22 cellular contexts compared by ENCODE assay signal in the genomic region with DNA sequence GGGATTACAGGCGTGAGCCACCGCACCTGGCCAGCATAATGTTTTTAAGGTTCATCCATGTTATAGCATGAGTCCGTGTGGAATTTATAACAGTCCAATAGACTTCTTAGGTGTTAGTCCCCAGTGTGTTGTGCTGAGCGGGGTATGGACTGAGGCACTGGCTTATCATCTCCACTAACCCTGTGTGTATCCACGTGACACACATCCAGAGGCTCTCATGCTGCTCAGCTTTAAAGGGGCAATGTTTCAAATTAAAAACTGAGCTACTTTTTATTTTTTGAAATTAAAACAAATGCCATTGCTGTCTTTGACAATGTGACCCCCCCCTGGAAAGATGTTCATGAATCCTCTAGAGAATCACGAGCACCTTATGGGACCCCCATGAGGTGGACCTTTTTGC. TPM values are rescaled to one million over a fixed set of nuclear protein-coding genes. Genes with fewer than 3 reads are reported as not detected.
A peak's percentile ranks its signal among the peaks of the same experiment; 100 is the strongest.
DNase-seq lines count a peak whose midpoint lies in the region; ATAC-seq, FAIRE-seq and TF ChIP-seq lines count a peak whose summit lies in the region.
"Had no signal": no experiment of that assay in that cellular context is flagged by ENCODE, and none has a peak within 500 bp of the region (broad histone marks: within the 10 kb centered on the region; RNA-seq: fewer than 3 reads in every experiment).

No MANE protein-coding gene starts in this region.

- H3K27ac ChIP-seq in Karpas-422 (ENCODE audit: low read length): peak overlapping the region; percentile 91
- H3K27ac ChIP-seq in astrocyte (ENCODE audit: low read depth, low read length): peak overlapping the region; percentile 58
- no peak overlapping the region for H3K27ac ChIP-seq in WERI-Rb-1
- H3K27ac ChIP-seq: SK-N-MC had no signal

- H2AFZ ChIP-seq in Karpas-422 (ENCODE audit: low read length) (peak overlapping the region; percentile 77), astrocyte (ENCODE audit: low read depth, low read length) (no peak overlapping the region)

- H3K9me2 ChIP-seq in Karpas-422 (replicated peaks; ENCODE audit: insufficient read depth, low read length): no peaks in the 10 kb centered on the region

- intact Hi-C loops in CD14-positive monocyte (cut with micrococcal nuclease): no loop called here

- H3K9me3 Mint-ChIP-seq in CD14-positive monocyte: peaks cover 0 to 6% (median 0%) of the 10 kb centered on the region in 7 donors
- H3K9me3 Mint-ChIP-seq in astrocyte (ENCODE audit: unreplicated experiment): no peaks in the 10 kb centered on the region
- H3K9me3 Mint-ChIP-seq: GM23338 had no signal

- no peaks in the 10 kb centered on the region for H4K20me1 ChIP-seq in Karpas-422 (ENCODE audit: insufficient read depth, low read depth, low read length)
- no peaks in the 10 kb centered on the region for H4K20me1 ChIP-seq in astrocyte (ENCODE audit: insufficient read depth, low read length)

- H3K27me3 Mint-ChIP-seq in CD14-positive monocyte (ENCODE audit: low read depth in 3 of 3) (peaks cover 3% of the 10 kb centered on the region in 3 donors), astrocyte (ENCODE audit: low read depth, unreplicated experiment) (no peaks in the 10 kb centered on the region)
- H3K27me3 Mint-ChIP-seq: CD4-positive, alpha-beta memory T cell had no signal

- peaks cover 58% of the 10 kb centered on the region for H3K4me1 ChIP-seq in Karpas-422 (ENCODE audit: low read length)
- no peaks in the 10 kb centered on the region for H3K4me1 ChIP-seq in astrocyte (ENCODE audit: insufficient read depth, low read length)
- peaks cover 9% of the 10 kb centered on the region for H3K4me1 ChIP-seq in skeletal muscle satellite cell (ENCODE audit: control insufficient read depth, insufficient read depth, low read length)

- no peak for TF ChIP-seq CTCF in CD14-positive monocyte (IDR thresholded peaks at IDR 0.05)
- TF ChIP-seq CTCF in astrocyte (IDR thresholded peaks at IDR 0.05; ENCODE audit: insufficient read depth, low read depth, low read length): no peak
- no peak for TF ChIP-seq CTCF in WERI-Rb-1 (IDR thresholded peaks at IDR 0.05; ENCODE audit: low read depth, low read length)

- H3K36me3 ChIP-seq in Karpas-422 (ENCODE audit: insufficient read depth, low read length): no peaks in the 10 kb centered on the region
- H3K36me3 ChIP-seq in astrocyte (ENCODE audit: insufficient read depth, low read length): no peaks in the 10 kb centered on the region
- no peaks in the 10 kb centered on the region for H3K36me3 ChIP-seq in skeletal muscle satellite cell (ENCODE audit: insufficient read depth, low read length)
- H3K36me3 ChIP-seq in H7 (replicated peaks; ENCODE audit: control insufficient read depth, insufficient read depth, low read length): no peaks in the 10 kb centered on the region
- no peaks in the 10 kb centered on the region for H3K36me3 ChIP-seq in WERI-Rb-1

- DNase-seq in CD14-positive monocyte (ENCODE audit: low spot score) (no peak), Karpas-422 (peak; percentile 70), astrocyte (ENCODE audit: low read depth) (no peak), H7 (no peak), WERI-Rb-1 (no peak), NCI-H1694 (lab: John Stamatoyannopoulos, UW) (no peak)
- DNase-seq: Calu3; CD4-positive, alpha-beta memory T cell; DMS53; Kasumi-1; MM.1S; NCI-H1105; NCI-H187 treated with DMSO at 0.1 percent for 48 hours; NCI-H345; NCI-H526 treated with DMSO at 0.1 percent for 48 hours; NK-92 treated with Interleukin-12 subunit alpha and Interleukin-12 subunit beta, amount 100 ng/mL, for 24 hours; Right ventricle myocardium superior had no signal

- H3K4me1 Mint-ChIP-seq in CD14-positive monocyte (peaks cover 7% of the 10 kb centered on the region), astrocyte (ENCODE audit: low read depth, unreplicated experiment) (peaks cover 6% of the 10 kb centered on the region)
- H3K4me1 Mint-ChIP-seq: CD4-positive, alpha-beta memory T cell; GM23338 had no signal

- no peak for ATAC-seq in HG03159 (IDR thresholded peaks at IDR 0.05; ENCODE audit: unreplicated experiment)
- ATAC-seq: GM23338, HepG2 had no signal

- peak overlapping the region; percentile 51 for H3K4me2 ChIP-seq in Karpas-422 (ENCODE audit: low read depth, low read length, poor library complexity, severe bottlenecking)
- no peak overlapping the region for H3K4me2 ChIP-seq in astrocyte (ENCODE audit: low read length)
- no peak overlapping the region for H3K4me2 ChIP-seq in skeletal muscle satellite cell (ENCODE audit: low read length)
- H3K4me2 ChIP-seq: GM23338 had no signal

- no peak for FAIRE-seq in astrocyte (lab: Jason Lieb, UNC)
- FAIRE-seq: HepG2 had no signal

- no peaks in the 10 kb centered on the region for H3K9me3 ChIP-seq in Karpas-422 (ENCODE audit: low read length)
- H3K9me3 ChIP-seq in astrocyte (ENCODE audit: insufficient read depth, low read depth, low read length): no peaks in the 10 kb centered on the region
- no peaks in the 10 kb centered on the region for H3K9me3 ChIP-seq in skeletal muscle satellite cell (replicated peaks; ENCODE audit: low read length)
- H3K9me3 ChIP-seq in WERI-Rb-1 (ENCODE audit: severe bottlenecking): no peaks in the 10 kb centered on the region

- H3K79me2 ChIP-seq in Karpas-422 (ENCODE audit: low read length) (no peaks in the 10 kb centered on the region), astrocyte (ENCODE audit: insufficient read depth, low read length) (no peaks in the 10 kb centered on the region)

- H3K36me3 Mint-ChIP-seq in CD14-positive monocyte (no peaks in the 10 kb centered on the region), astrocyte (ENCODE audit: low read depth, unreplicated experiment) (no peaks in the 10 kb centered on the region)
- H3K36me3 Mint-ChIP-seq: CD4-positive, alpha-beta memory T cell had no signal

- H3K27ac Mint-ChIP-seq in CD14-positive monocyte (peak overlapping the region in 4 of 7 donors; percentile 66 to 83 (median 76)), astrocyte (ENCODE audit: unreplicated experiment) (no peak overlapping the region)
- H3K27ac Mint-ChIP-seq: CD4-positive, alpha-beta memory T cell; GM23338 had no signal

- H3K4me3 Mint-ChIP-seq in CD14-positive monocyte: no peak overlapping the region
- no peak overlapping the region for H3K4me3 Mint-ChIP-seq in astrocyte (ENCODE audit: unreplicated experiment)
- H3K4me3 Mint-ChIP-seq: CD4-positive, alpha-beta memory T cell; GM23338 had no signal

- H3K27me3 ChIP-seq in Karpas-422 (ENCODE audit: low read length): no peaks in the 10 kb centered on the region
- H3K27me3 ChIP-seq in astrocyte (ENCODE audit: insufficient read depth, low read length): no peaks in the 10 kb centered on the region
- H3K27me3 ChIP-seq in skeletal muscle satellite cell (ENCODE audit: control insufficient read depth, insufficient read depth, low read length): no peaks in the 10 kb centered on the region
- H3K27me3 ChIP-seq in H7 (ENCODE audit: control insufficient read depth, insufficient read depth, low read length): no peaks in the 10 kb centered on the region
- no peaks in the 10 kb centered on the region for H3K27me3 ChIP-seq in WERI-Rb-1 (ENCODE audit: insufficient read depth, low read depth, severe bottlenecking)

- no peak overlapping the region for H3K4me3 ChIP-seq in Karpas-422 (ENCODE audit: low read length)
- H3K4me3 ChIP-seq in astrocyte (ENCODE audit: insufficient read depth, low read depth, low read length): no peak overlapping the region
- H3K4me3 ChIP-seq in skeletal muscle satellite cell (ENCODE audit: low read length): no peak overlapping the region
- no peak overlapping the region for H3K4me3 ChIP-seq in H7 (ENCODE audit: insufficient read depth, low read depth, low read length)
- no peak overlapping the region for H3K4me3 ChIP-seq in WERI-Rb-1 (ENCODE audit: low read depth, low read length)
- H3K4me3 ChIP-seq: GM23338, SK-N-MC had no signal

- H3K9ac ChIP-seq in Karpas-422 (ENCODE audit: low read length): peak overlapping the region; percentile 51; the same call in 1 of the 2 replicates
- no peak overlapping the region for H3K9ac ChIP-seq in astrocyte (ENCODE audit: low read length)
- peak overlapping the region; percentile 34 for H3K9ac ChIP-seq in skeletal muscle satellite cell (ENCODE audit: low read depth, low read length)

RNA-seq across cellular contexts. Expression of gene TRERF1, which starts 54.3 kb away (rescaled TPM):
- 1 to 10 TPM in 1 of 2 donors, under 1 TPM in 1; 0.58 to 2.0 TPM for polyA plus RNA-seq in CD14-positive monocyte
- total RNA-seq in Karpas-422 (2014; rRNA removed; shearing (Covaris generic); ENCODE audit: low replicate concordance): 30.2 and 32.7 TPM in 2 replicates
- 7.7 and 8.6 TPM in 2 replicates for total RNA-seq in astrocyte
- total RNA-seq in skeletal muscle satellite cell (2012; rRNA removed): 3.5 and 4.6 TPM in 2 replicates
- total RNA-seq in H7 (2014; rRNA removed; shearing (Covaris generic)): 9.7 and 13.8 TPM in 2 replicates
- polyA plus RNA-seq: HepG2 had no signal

RNA-seq across cellular contexts. Expression of gene UBR2, which starts 57.8 kb away (rescaled TPM):
- polyA plus RNA-seq in CD14-positive monocyte: 10 to 100 TPM in 1 of 2 donors, 1 to 10 TPM in 1; 9.0 to 12.8 TPM
- total RNA-seq in Karpas-422 (2014; rRNA removed; shearing (Covaris generic); ENCODE audit: low replicate concordance): 22.6 and 28.4 TPM in 2 replicates
- total RNA-seq in astrocyte: 22.2 and 23.3 TPM in 2 replicates
- 16.8 and 21.8 TPM in 2 replicates for total RNA-seq in skeletal muscle satellite cell (2012; rRNA removed)
- 13.1 and 18.7 TPM in 2 replicates for total RNA-seq in H7 (2014; rRNA removed; shearing (Covaris generic))
